Comparison of ENCODE assay signal across 5 cellular contexts in genomic region chr14:22854296-22854695, GRCh38. TPM values are rescaled to one million over a fixed set of nuclear protein-coding genes. Genes with fewer than 3 reads are reported as not detected.
"Had no signal": no experiment of that assay in that cellular context is flagged by ENCODE, and none has a peak within 500 bp of the region (broad histone marks: within the 10 kb centered on the region; RNA-seq: fewer than 3 reads in every experiment).

No MANE protein-coding gene starts in this region.

RNA-seq across cellular contexts. Expression of gene REM2, which starts 28.7 kb away (rescaled TPM):
- total RNA-seq: Right ventricle myocardium inferior, Right ventricle myocardium superior, SJCRH30, SK-MEL-5 had no signal

RNA-seq across cellular contexts. Expression of gene SLC7A7, which starts 39.1 kb away (rescaled TPM):
- total RNA-seq: PC-3 had no signal
